ENCODE assay signal across 24 cellular contexts in genomic region chr3:10892622-10893021, GRCh38.
DNase-seq lines count a peak whose midpoint lies in the region; FAIRE-seq lines count a peak whose summit lies in the region.
"Had no signal": no experiment of that assay in that cellular context is flagged by ENCODE, and none has a peak within 500 bp of the region (broad histone marks: within the 10 kb centered on the region; RNA-seq: fewer than 3 reads in every experiment).

No MANE protein-coding gene starts in this region.

- peak overlapping the region; percentile 49 for H3K4me2 ChIP-seq in BLaER1
- H3K4me2 ChIP-seq in BLaER1 treated with 17β-estradiol and CSF1 and Interleukin-3, amounts not matched to agents 10 nM and 100 nM = peak overlapping the region in 9 of 11 experiments; percentile 29 to 69 (median 55); a peak in 17 of 22 replicates

- H3K27me3 ChIP-seq in BLaER1 = no peaks in the 10 kb centered on the region
- no peaks in the 10 kb centered on the region for H3K27me3 ChIP-seq in BLaER1 treated with 17β-estradiol and CSF1 and Interleukin-3, amounts not matched to agents 10 nM and 100 nM
- H3K27me3 ChIP-seq: BE2C had no signal

- FAIRE-seq in urothelium cell line (lab: Jason Lieb, UNC) = peak; percentile 5
- FAIRE-seq: A204.1, GM12878, GM12892, GM18507 had no signal

- H3K27ac ChIP-seq in BLaER1 = no peak overlapping the region
- H3K27ac ChIP-seq in BLaER1 treated with 17β-estradiol and CSF1 and Interleukin-3, amounts not matched to agents 10 nM and 100 nM = no peak overlapping the region

- peaks cover 5% of the 10 kb centered on the region; the same call in 1 of the 2 replicates for H3K36me3 ChIP-seq in BLaER1
- H3K36me3 ChIP-seq in BLaER1 treated with 17β-estradiol and CSF1 and Interleukin-3, amounts not matched to agents 10 nM and 100 nM = peaks cover 0 to 5% (median 0%) of the 10 kb centered on the region in 11 experiments; a peak in 5 of 22 replicates
- H3K36me3 ChIP-seq: BE2C had no signal

- peaks cover 30% of the 10 kb centered on the region for H3K9me3 ChIP-seq in BLaER1
- peaks cover 26 to 38% (median 36%) of the 10 kb centered on the region in 11 experiments for H3K9me3 ChIP-seq in BLaER1 treated with 17β-estradiol and CSF1 and Interleukin-3, amounts not matched to agents 10 nM and 100 nM (replicated peaks in 1 of 11)
- H3K9me3 ChIP-seq: BE2C had no signal

- H3K4me3 ChIP-seq in BLaER1 = no peak overlapping the region
- no peak overlapping the region for H3K4me3 ChIP-seq in BLaER1 treated with 17β-estradiol and CSF1 and Interleukin-3, amounts not matched to agents 10 nM and 100 nM
- H3K4me3 ChIP-seq: GM12878 had no signal

- H3K9ac ChIP-seq in BLaER1 = no peak overlapping the region
- no peak overlapping the region for H3K9ac ChIP-seq in BLaER1 treated with 17β-estradiol and CSF1 and Interleukin-3, amounts not matched to agents 10 nM and 100 nM

- DNase-seq in urothelium cell line (ENCODE audit: low spot score) (no peak), T-helper 1 cell (no peak)
- DNase-seq in stimulated activated CD4-positive, alpha-beta T cell treated with anti-CD3 and anti-CD28 coated beads, Interleukin-12 subunit alpha, Interleukin-12 subunit beta, amount 100 ng/mL, for 4 hours = no peak
- DNase-seq: 8988T; ACHN; BE2C; C1 segment of cervical spinal cord; CD4-positive, alpha-beta memory T cell; CD4-positive, CD25-positive, alpha-beta regulatory T cell; CD8-positive, alpha-beta memory T cell; COR-L47; DMS 273 treated with DMSO at 0.1 percent for 48 hours; DMS153; DMS53; DMS79; DND-41; EL; GDM1 had no signal

- peaks cover 44% of the 10 kb centered on the region for H3K4me1 ChIP-seq in BLaER1
- H3K4me1 ChIP-seq in BLaER1 treated with 17β-estradiol and CSF1 and Interleukin-3, amounts not matched to agents 10 nM and 100 nM = peaks cover 19 to 52% (median 44%) of the 10 kb centered on the region in 10 experiments
- H3K4me1 ChIP-seq: BE2C had no signal

- no peaks in the 10 kb centered on the region for H4K20me1 ChIP-seq in BLaER1
- H4K20me1 ChIP-seq in BLaER1 treated with 17β-estradiol and CSF1 and Interleukin-3, amounts not matched to agents 10 nM and 100 nM = no peaks in the 10 kb centered on the region
